In genomic region chr11:17207317-17208256, GRCh38 we compare ENCODE assay signal across 1 cellular context.
TF ChIP-seq lines count a peak whose summit lies in the region.

TSS of gene PIK3C2A (minus strand) at chr11:17207986. CDS start at chr11:17169741, 38,245 bp downstream.

TF ChIP-seq in K562, 482 proteins besides CTCF, POLR2A, EP300 and RAD21 (continued from another document and continues in another):
- TF ChIP-seq XRCC4 (IDR thresholded peaks at IDR 0.05; ENCODE audit: extremely low read depth, insufficient read depth, insufficient read length) (no peak), MLX (CRISPR knock-in tag; conservative IDR thresholded peaks at IDR 0.05) (no peak), RNF219 (CRISPR knock-in tag; IDR thresholded peaks at IDR 0.05) (no peak), ETV1 (tag; conservative IDR thresholded peaks at IDR 0.05; ENCODE audit: low read depth) (peak; percentile 60), PTBP1 (IDR thresholded peaks at IDR 0.05; ENCODE audit: low read depth, low read length) (no peak), RBM34 (IDR thresholded peaks at IDR 0.05; ENCODE audit: borderline replicate concordance, insufficient read depth, low read length) (no peak), ZNF184 (CRISPR knock-in tag; IDR thresholded peaks at IDR 0.05) (no peak), ARID2 (IDR thresholded peaks at IDR 0.05) (no peak), CREB1 (IDR thresholded peaks at IDR 0.05) (peak; percentile 80), CREB1 (CRISPR knock-in tag; IDR thresholded peaks at IDR 0.05) (peak; percentile 93), ZBTB1 (CRISPR knock-in tag; IDR thresholded peaks at IDR 0.05; ENCODE audit: borderline replicate concordance, low read depth) (no peak; the same call in 1 of the 2 replicates), ZNF586 (CRISPR knock-in tag; conservative IDR thresholded peaks at IDR 0.05) (no peak), ZFP36 (IDR thresholded peaks at IDR 0.05; ENCODE audit: low read depth, low read length, partially characterized antibody) (no peak), FOXO4 (CRISPR knock-in tag; IDR thresholded peaks at IDR 0.05) (no peak), CBX3 (IDR thresholded peaks at IDR 0.05; ENCODE audit: borderline replicate concordance in 1 of 2, low read length in 2 of 2) (no peak), ZNF197 (CRISPR knock-in tag; IDR thresholded peaks at IDR 0.05; ENCODE audit: low read depth) (peak; percentile 28; the same call in 1 of the 2 replicates), HMGXB4 (CRISPR knock-in tag; IDR thresholded peaks at IDR 0.05) (no peak), KDM5B (IDR thresholded peaks at IDR 0.05; ENCODE audit: insufficient replicate concordance, low read depth, low read length) (peak; percentile 94), GTF2F1 (IDR thresholded peaks at IDR 0.05; ENCODE audit: low read depth, low read length) (no peak), CBX8 (IDR thresholded peaks at IDR 0.05; ENCODE audit: borderline replicate concordance, extremely low read depth, low read depth, low read length, poor library complexity, severe bottlenecking) (no peak), ZNF212 (CRISPR knock-in tag; IDR thresholded peaks at IDR 0.05) (no peak), MAFF (IDR thresholded peaks at IDR 0.05; ENCODE audit: low read length) (no peak), STAT5B (CRISPR knock-in tag; IDR thresholded peaks at IDR 0.05) (no peak), ZNF23 (CRISPR knock-in tag; IDR thresholded peaks at IDR 0.05) (no peak), ZFX (CRISPR knock-in tag; IDR thresholded peaks at IDR 0.05) (peak; percentile 92), ETS1 (conservative IDR thresholded peaks at IDR 0.05; ENCODE audit: control insufficient read depth, low read depth, low read length) (0 out of 2 replicates have a peak, but pooled peaks have one; percentile 29), BHLHE40 (IDR thresholded peaks at IDR 0.05; ENCODE audit: low read length) (peak; percentile 86), BCLAF1 (IDR thresholded peaks at IDR 0.05; ENCODE audit: borderline replicate concordance in 1 of 2, control insufficient read depth in 1 of 2, low read depth in 2 of 2, low read length in 1 of 2) (no peak), E2F3 (CRISPR knock-in tag; IDR thresholded peaks at IDR 0.05) (0 out of 2 replicates have a peak, but pooled peaks have one; percentile 21), ZBTB12 (CRISPR knock-in tag; IDR thresholded peaks at IDR 0.05) (peak; percentile 72; the same call in 1 of the 2 replicates), ZC3H8 (IDR thresholded peaks at IDR 0.05) (no peak), ZNF449 (CRISPR knock-in tag; IDR thresholded peaks at IDR 0.05) (no peak), SPI1 (IDR thresholded peaks at IDR 0.05; ENCODE audit: borderline replicate concordance, low read depth, low read length) (0 out of 2 replicates have a peak, but pooled peaks have one; percentile 24), SMAD4 (CRISPR knock-in tag; conservative IDR thresholded peaks at IDR 0.05) (no peak), SAFB2 (IDR thresholded peaks at IDR 0.05; ENCODE audit: borderline replicate concordance, low read depth, low read length, severe bottlenecking) (no peak), NFRKB (IDR thresholded peaks at IDR 0.05; ENCODE audit: low read depth) (no peak), ZKSCAN3 (CRISPR knock-in tag; IDR thresholded peaks at IDR 0.05) (no peak), RBM15 (IDR thresholded peaks at IDR 0.05; ENCODE audit: insufficient read depth, low read length) (no peak), NFYB (IDR thresholded peaks at IDR 0.05; ENCODE audit: extremely low read depth, insufficient read length) (peak; percentile 28), ZNF444 (CRISPR knock-in tag; IDR thresholded peaks at IDR 0.05) (no peak), BCOR (IDR thresholded peaks at IDR 0.05) (no peak), PBX2 (CRISPR knock-in tag; IDR thresholded peaks at IDR 0.05; ENCODE audit: low read depth) (no peak), PBX2 (tag; conservative IDR thresholded peaks at IDR 0.05; ENCODE audit: low read depth) (no peak), ETV5 (CRISPR knock-in tag; IDR thresholded peaks at IDR 0.05; ENCODE audit: low read depth) (peak; percentile 63; the same call in 1 of the 2 replicates), ZNF274 (IDR thresholded peaks at IDR 0.05; ENCODE audit: borderline replicate concordance, low read depth, low read length) (no peak), ARID1B (IDR thresholded peaks at IDR 0.05) (no peak), HDAC1 (IDR thresholded peaks at IDR 0.05) (peak in 1 of 2 experiments; percentile 20; a peak in 1 of 4 replicates), CBX1 (IDR thresholded peaks at IDR 0.05; ENCODE audit: low read depth) (no peak; the same call in 1 of the 2 replicates), EGR1 (conservative IDR thresholded peaks at IDR 0.05) (peak; percentile 43; the same call in 1 of the 2 replicates), ZNF24 (IDR thresholded peaks at IDR 0.05) (no peak), MCM7 (IDR thresholded peaks at IDR 0.05) (no peak)
